In genomic region chr4:94567811-94568210, GRCh38 we compare ENCODE assay signal across 1 cellular context.
TF ChIP-seq lines count a peak whose summit lies in the region.

No MANE protein-coding gene starts in this region.

TF ChIP-seq in K562, 482 proteins besides CTCF, POLR2A, EP300 and RAD21 (continued from another document):
- TF ChIP-seq ZBTB49 (CRISPR knock-in tag; IDR thresholded peaks at IDR 0.05; ENCODE audit: borderline replicate concordance): no peak
- TF ChIP-seq ILF3 (IDR thresholded peaks at IDR 0.05; ENCODE audit: borderline replicate concordance): no peak
